1 cellular context compared by ENCODE assay signal in genomic region chr17:5438716-5439445, GRCh38.
A peak's percentile ranks its signal among the peaks of the same experiment; 100 is the strongest.
TF ChIP-seq lines count a peak whose summit lies in the region.

Gene C1QBP, minus strand, starts transcription at chr17:5439155. Its CDS starts 82 bp downstream, at chr17:5439073.

TF ChIP-seq in K562, 482 proteins besides CTCF, POLR2A, EP300 and RAD21 (continued from another document and continues in another):
- TF ChIP-seq ARID4B (CRISPR knock-in tag; IDR thresholded peaks at IDR 0.05) (peak; percentile 87), SMAD2 (IDR thresholded peaks at IDR 0.05; ENCODE audit: low read depth, low read length) (no peak), NR2C2 (CRISPR knock-in tag; IDR thresholded peaks at IDR 0.05) (no peak; the same call in 1 of the 2 replicates), NR2C2 (tag; IDR thresholded peaks at IDR 0.05) (peak; percentile 92), CTBP1 (IDR thresholded peaks at IDR 0.05; ENCODE audit: borderline replicate concordance) (peak; percentile 38; the same call in 1 of the 2 replicates), CXXC5 (CRISPR knock-in tag; IDR thresholded peaks at IDR 0.05) (peak; percentile 63), TFAP4 (CRISPR knock-in tag; IDR thresholded peaks at IDR 0.05; ENCODE audit: borderline replicate concordance) (peak; percentile 86), CREB1 (IDR thresholded peaks at IDR 0.05) (0 out of 2 replicates have a peak, but pooled peaks have one; percentile 31), CREB1 (CRISPR knock-in tag; IDR thresholded peaks at IDR 0.05) (peak; percentile 41; the same call in 1 of the 2 replicates), ATF1 (CRISPR knock-in tag; IDR thresholded peaks at IDR 0.05) (no peak), ATF1 (tag; IDR thresholded peaks at IDR 0.05) (peak; percentile 51; the same call in 1 of the 2 replicates), CC2D1A (IDR thresholded peaks at IDR 0.05) (0 out of 2 replicates have a peak, but pooled peaks have one; percentile 44), DNMT1 (IDR thresholded peaks at IDR 0.05) (no peak), ZNF124 (CRISPR knock-in tag; IDR thresholded peaks at IDR 0.05) (no peak), PPARD (CRISPR knock-in tag; IDR thresholded peaks at IDR 0.05) (no peak), NR2C1 (IDR thresholded peaks at IDR 0.05) (peak; percentile 66), NR2C1 (tag; IDR thresholded peaks at IDR 0.05) (peak; percentile 83), TEAD2 (tag; IDR thresholded peaks at IDR 0.05) (no peak), U2AF2 (optimal IDR thresholded peaks at IDR 0.05; ENCODE audit: low read depth, low read length) (no peak), ETS1 (conservative IDR thresholded peaks at IDR 0.05; ENCODE audit: control insufficient read depth, low read depth, low read length) (peak; percentile 70), KDM4B (IDR thresholded peaks at IDR 0.05; ENCODE audit: borderline replicate concordance in 2 of 2, low read depth in 1 of 2) (0 out of 4 replicates have a peak, but pooled peaks of 1 of the 2 experiments have one; percentile 29), REST (CRISPR knock-in tag; IDR thresholded peaks at IDR 0.05; ENCODE audit: low read depth) (peak; percentile 76; the same call in 1 of the 2 replicates), CCNT2 (IDR thresholded peaks at IDR 0.05; ENCODE audit: borderline replicate concordance, extremely low read depth, insufficient read length, low read depth, low read length) (peak; percentile 49), BHLHE40 (IDR thresholded peaks at IDR 0.05; ENCODE audit: low read length) (peak; percentile 61; the same call in 1 of the 2 replicates), FIP1L1 (IDR thresholded peaks at IDR 0.05; ENCODE audit: low read depth, low read length, poor library complexity, severe bottlenecking) (peak; percentile 84), NRF1 (conservative IDR thresholded peaks at IDR 0.05 in 1 of 2, IDR thresholded peaks at IDR 0.05 in 1 of 2) (peak; percentile 92 to 94), ELK1 (CRISPR knock-in tag; IDR thresholded peaks at IDR 0.05) (no peak), ZNF766 (CRISPR knock-in tag; conservative IDR thresholded peaks at IDR 0.05) (0 out of 2 replicates have a peak, but pooled peaks have one; percentile 28), PHF8 (IDR thresholded peaks at IDR 0.05; ENCODE audit: borderline replicate concordance, low read length) (peak; percentile 92; the same call in 1 of the 2 replicates), L3MBTL2 (IDR thresholded peaks at IDR 0.05) (peak; percentile 90), MTA2 (IDR thresholded peaks at IDR 0.05; ENCODE audit: low read depth) (no peak), SAP30 (IDR thresholded peaks at IDR 0.05; ENCODE audit: borderline replicate concordance, insufficient read depth, low read depth, low read length, poor library complexity, severe bottlenecking) (peak; percentile 93), NEUROD1 (IDR thresholded peaks at IDR 0.05; ENCODE audit: borderline replicate concordance, low read depth, low read length, partially characterized antibody) (peak; percentile 14), ERF (CRISPR knock-in tag; IDR thresholded peaks at IDR 0.05) (0 out of 2 replicates have a peak, but pooled peaks have one; percentile 21), CBX2 (IDR thresholded peaks at IDR 0.05; ENCODE audit: insufficient read depth, low read length, poor library complexity, severe bottlenecking) (no peak), ZNF140 (CRISPR knock-in tag; IDR thresholded peaks at IDR 0.05) (no peak), MXD1 (CRISPR knock-in tag; IDR thresholded peaks at IDR 0.05; ENCODE audit: borderline replicate concordance, poor library complexity, severe bottlenecking) (peak; percentile 77), CTCFL (IDR thresholded peaks at IDR 0.05; ENCODE audit: borderline replicate concordance, insufficient read depth, low read depth, low read length, poor library complexity, severe bottlenecking) (peak; percentile 88), ADNP (tag; IDR thresholded peaks at IDR 0.05) (no peak), NR0B1 (IDR thresholded peaks at IDR 0.05; ENCODE audit: partially characterized antibody) (no peak), ZBTB11 (CRISPR knock-in tag; IDR thresholded peaks at IDR 0.05) (peak in 1 of 3 experiments; percentile 77; a peak in 3 of 6 replicates)
